In genomic region chr10:112366992-112367391, GRCh38 we compare ENCODE assay signal across 17 cellular contexts. TPM values are rescaled to one million over a fixed set of nuclear protein-coding genes. Genes with fewer than 3 reads are reported as not detected.
DNase-seq lines count a peak whose midpoint lies in the region; ATAC-seq, FAIRE-seq and TF ChIP-seq lines count a peak whose summit lies in the region.
"Had no signal": no experiment of that assay in that cellular context is flagged by ENCODE, and none has a peak within 500 bp of the region (broad histone marks: within the 10 kb centered on the region; RNA-seq: fewer than 3 reads in every experiment).

No MANE protein-coding gene starts in this region.

- H2BK5ac ChIP-seq in H9 (ENCODE audit: insufficient read length, low read length) (no peak overlapping the region), mesenchymal stem cell (ENCODE audit: low read depth, low read length, poor library complexity, severe bottlenecking) (no peak overlapping the region)

- no peak overlapping the region for H3T11ph ChIP-seq in H9 (ENCODE audit: low read length)

- ATAC-seq in K562, result peak; percentile 23; the same call in 2 of the 3 replicates

- H3K27me3 Mint-ChIP-seq in CD14-positive monocyte (ENCODE audit: low read depth in 3 of 3) (peaks cover 0 to 5% (median 4%) of the 10 kb centered on the region in 3 donors), H9 (ENCODE audit: low read depth) (peaks cover 4% of the 10 kb centered on the region)
- H3K27me3 Mint-ChIP-seq: CD4-positive, alpha-beta T cell had no signal

- no peak for TF ChIP-seq RAD21 in K562 (CRISPR knock-in tag; conservative IDR thresholded peaks at IDR 0.05 in 1 of 2, IDR thresholded peaks at IDR 0.05 in 1 of 2)

- no peaks in the 10 kb centered on the region for H3K36me3 Mint-ChIP-seq in CD14-positive monocyte
- H3K36me3 Mint-ChIP-seq in H9 (ENCODE audit: insufficient read depth in 1 of 3, low read depth in 3 of 3), result peaks cover 0 to 3% (median 0%) of the 10 kb centered on the region in 3 experiments; a peak in 2 of 7 replicates

- H3K9me3 ChIP-seq in H9 (ENCODE audit: control insufficient read depth, low read depth, low read length), result no peaks in the 10 kb centered on the region
- H3K9me3 ChIP-seq in K562 (replicated peaks; ENCODE audit: control insufficient read depth, insufficient read depth, low read depth, low read length), result no peaks in the 10 kb centered on the region
- H3K9me3 ChIP-seq in mesenchymal stem cell (ENCODE audit: control insufficient read depth, low read length), result no peaks in the 10 kb centered on the region

- no peak overlapping the region for H3K56ac ChIP-seq in H9 (ENCODE audit: insufficient read length, low read depth, low read length)

- in situ Hi-C loops in K562 (cut with MboI), result no loop called here

- no peak overlapping the region for H4K91ac ChIP-seq in H9 (ENCODE audit: insufficient read length, low read depth, low read length)
- no peak overlapping the region for H4K91ac ChIP-seq in mesenchymal stem cell (ENCODE audit: low read length)

- H3K4ac ChIP-seq in H9 (ENCODE audit: low read depth, low read length), result no peak overlapping the region
- H3K4ac ChIP-seq in mesenchymal stem cell (ENCODE audit: low read depth in 1 of 2, low read length in 2 of 2), result no peak overlapping the region

- H2BK120ac ChIP-seq in H9 (ENCODE audit: low read depth, low read length, poor library complexity, severe bottlenecking) (no peak overlapping the region), mesenchymal stem cell (ENCODE audit: low read depth, low read length) (no peak overlapping the region)

- no peaks in the 10 kb centered on the region for H3K36me3 ChIP-seq in K562 (ENCODE audit: control insufficient read depth, insufficient read depth, low read length)
- H3K36me3 ChIP-seq in mesenchymal stem cell (ENCODE audit: control insufficient read depth in 1 of 2, insufficient read depth in 2 of 2, low read depth in 1 of 2, low read length in 2 of 2), result no peaks in the 10 kb centered on the region
- H3K36me3 ChIP-seq: BLaER1 treated with 17β-estradiol and CSF1 and Interleukin-3, amounts not matched to agents 10 nM and 100 nM had no signal

- H3K14ac ChIP-seq in H9 (ENCODE audit: insufficient read depth, low read length) (no peak overlapping the region), mesenchymal stem cell (ENCODE audit: low read length in 2 of 2) (no peak overlapping the region)

- no peak overlapping the region for H2AFZ ChIP-seq in H9 (ENCODE audit: low read length)
- H2AFZ ChIP-seq in K562 (ENCODE audit: low read depth, low read length), result no peak overlapping the region
- H2AFZ ChIP-seq in mesenchymal stem cell (ENCODE audit: low read depth, low read length), result no peak overlapping the region

- no peak for TF ChIP-seq EP300 in K562 (IDR thresholded peaks at IDR 0.05; ENCODE audit: low read length)

- TF ChIP-seq CTCF in CD14-positive monocyte (IDR thresholded peaks at IDR 0.05) (no peak), H9 (conservative IDR thresholded peaks at IDR 0.05) (no peak), K562 (IDR thresholded peaks at IDR 0.05 in 2 of 3, conservative IDR thresholded peaks at IDR 0.05 in 1 of 3; ENCODE audit: insufficient read depth in 2 of 3, low read depth in 1 of 3, low read length in 3 of 3) (no peak)

- no peaks in the 10 kb centered on the region for H4K20me1 ChIP-seq in H9 (ENCODE audit: control insufficient read depth, insufficient read depth, insufficient read length)
- H4K20me1 ChIP-seq in K562 (replicated peaks; ENCODE audit: control insufficient read depth, insufficient read depth, low read length), result no peaks in the 10 kb centered on the region
- H4K20me1 ChIP-seq: BLaER1 treated with 17β-estradiol and CSF1 and Interleukin-3, amounts not matched to agents 10 nM and 100 nM had no signal

- H3K23ac ChIP-seq in H9 (ENCODE audit: insufficient read length, low read depth, low read length) (no peak overlapping the region), mesenchymal stem cell (ENCODE audit: low read length in 2 of 2) (no peak overlapping the region)

- H3K4me3 Mint-ChIP-seq in CD14-positive monocyte (no peak overlapping the region), H9 (no peak overlapping the region)
- H3K4me3 Mint-ChIP-seq: CD4-positive, alpha-beta T cell had no signal

- H2BK15ac ChIP-seq in H9 (ENCODE audit: low read depth, low read length), result no peak overlapping the region
- no peak overlapping the region for H2BK15ac ChIP-seq in mesenchymal stem cell (ENCODE audit: low read depth, poor library complexity, severe bottlenecking)

- H3K18ac ChIP-seq in H9 (ENCODE audit: insufficient read length, low read depth, low read length), result no peak overlapping the region
- H3K18ac ChIP-seq in mesenchymal stem cell (ENCODE audit: low read depth in 1 of 2, low read length in 2 of 2), result no peak overlapping the region

- H2BK20ac ChIP-seq in H9 (ENCODE audit: low read depth, low read length, poor library complexity, severe bottlenecking), result no peak overlapping the region

- H3K79me1 ChIP-seq in H9 (ENCODE audit: insufficient read depth, low read depth, low read length, poor library complexity, severe bottlenecking) (no peaks in the 10 kb centered on the region), mesenchymal stem cell (replicated peaks; ENCODE audit: low read length, poor library complexity, severe bottlenecking) (no peaks in the 10 kb centered on the region)

- POLR2A ChIA-PET in K562 (lab: Yijun Ruan, JAX), result interaction anchor here (0.6 kb wide), 1 partner anchor 8 kb away, joined by 4 read pairs; no protein-coding TSS in a partner anchor

- no peaks in the 10 kb centered on the region for H3K9me1 ChIP-seq in K562 (ENCODE audit: control insufficient read depth, insufficient read depth, low read length)

- H3K27me3 ChIP-seq in H9 (ENCODE audit: insufficient read depth, low read length) (0 out of 2 replicates have a peak, but pooled peaks cover 2% of the 10 kb centered on the region), K562 (ENCODE audit: control insufficient read depth in 2 of 2, insufficient read depth in 2 of 2, low read length in 2 of 2) (peaks cover 0 to 7% of the 10 kb centered on the region in 2 experiments; a peak in 2 of 5 replicates), mesenchymal stem cell (ENCODE audit: control insufficient read depth in 1 of 2, insufficient read depth in 1 of 2, low read length in 2 of 2) (no peaks in the 10 kb centered on the region)
- H3K27me3 ChIP-seq: BLaER1 treated with 17β-estradiol and CSF1 and Interleukin-3, amounts not matched to agents 10 nM and 100 nM had no signal

- H3K9ac ChIP-seq in H9 (ENCODE audit: extremely low read depth, insufficient read length, low read length) (no peak overlapping the region), K562 (ENCODE audit: insufficient read depth in 1 of 2, low read depth in 2 of 2, low read length in 2 of 2) (no peak overlapping the region), mesenchymal stem cell (ENCODE audit: low read length) (no peak overlapping the region)
- H3K9ac ChIP-seq: BLaER1 treated with 17β-estradiol and CSF1 and Interleukin-3, amounts not matched to agents 10 nM and 100 nM had no signal

- H3K79me2 ChIP-seq in H9 (ENCODE audit: insufficient read depth, low read length) (no peaks in the 10 kb centered on the region), K562 (ENCODE audit: control insufficient read depth, insufficient read depth, low read length) (no peaks in the 10 kb centered on the region)

- no peak overlapping the region for H3K27ac Mint-ChIP-seq in CD14-positive monocyte
- H3K27ac Mint-ChIP-seq in H9, result no peak overlapping the region
- H3K27ac Mint-ChIP-seq: CD4-positive, alpha-beta T cell had no signal

- H2BK12ac ChIP-seq in H9 (ENCODE audit: insufficient read length, low read depth, low read length), result no peak overlapping the region
- no peak overlapping the region for H2BK12ac ChIP-seq in mesenchymal stem cell (ENCODE audit: low read length in 2 of 2)

- intact Hi-C loops in CD14-positive monocyte (cut with micrococcal nuclease), result no loop called here
- intact Hi-C loops in K562 (cut with micrococcal nuclease), result no loop called here

- H2AK5ac ChIP-seq in H9 (ENCODE audit: insufficient read length, low read length), result no peak overlapping the region
- no peak overlapping the region for H2AK5ac ChIP-seq in mesenchymal stem cell (ENCODE audit: low read length, severe bottlenecking)

- no peak overlapping the region for H3K4me3 ChIP-seq in K562
- no peak overlapping the region for H3K4me3 ChIP-seq in mesenchymal stem cell (ENCODE audit: insufficient read depth in 1 of 2, low read depth in 1 of 2, low read length in 2 of 2)
- H3K4me3 ChIP-seq: BLaER1 treated with 17β-estradiol and CSF1 and Interleukin-3, amounts not matched to agents 10 nM and 100 nM had no signal

- CTCF ChIA-PET in K562 (lab: Yijun Ruan, JAX; ENCODE audit: low intra/inter-chr PET ratio), result no interaction called here

- DNase-seq in CD14-positive monocyte (ENCODE audit: low spot score), result peak; percentile 14
- DNase-seq in H9, result peak; percentile 5
- DNase-seq in K562 (ENCODE audit: extremely low read depth in 1 of 4, low spot score in 3 of 4), result no peak
- DNase-seq in mesenchymal stem cell, result peak; percentile 44
- DNase-seq in epidermal melanocyte (ENCODE audit: insufficient read length, low spot score), result no peak
- no peak for DNase-seq in OCI-M1 (lab: John Stamatoyannopoulos, UW)
- no peak for DNase-seq in EL
- DNase-seq in NCI-H1105 (lab: John Stamatoyannopoulos, UW), result no peak
- DNase-seq: ACHN; CD4-positive, alpha-beta T cell; DMS79; GDM1; KBM-7 had no signal

- H3K4me1 Mint-ChIP-seq in CD14-positive monocyte (no peaks in the 10 kb centered on the region), H9 (no peaks in the 10 kb centered on the region)

- H4K5ac ChIP-seq in H9 (ENCODE audit: insufficient read length, low read depth, low read length), result no peak overlapping the region

- TF ChIP-seq POLR2A in K562 (conservative IDR thresholded peaks at IDR 0.05), result no peak

- no TSS peak for BruUV-seq in K562 (replicated peaks; lab: Mats Ljungman, UMichigan)

- H3K9me3 Mint-ChIP-seq in CD14-positive monocyte (peaks cover 2 to 11% (median 8%) of the 10 kb centered on the region in 7 donors), H9 (peaks cover 4 to 5% of the 10 kb centered on the region in 2 experiments; a peak in 3 of 5 replicates)
- H3K9me3 Mint-ChIP-seq: CD4-positive, alpha-beta T cell had no signal

- H4K8ac ChIP-seq in H9 (replicated peaks; ENCODE audit: insufficient read length, low read depth, low read length) (no peak overlapping the region), mesenchymal stem cell (ENCODE audit: low read length) (no peak overlapping the region)

- no peak overlapping the region for H3K27ac ChIP-seq in H9 (ENCODE audit: insufficient read length, low read depth, low read length)
- H3K27ac ChIP-seq in K562 (ENCODE audit: extremely low read depth, low read depth, low read length), result no peak overlapping the region
- H3K27ac ChIP-seq in mesenchymal stem cell (ENCODE audit: low read length, poor library complexity, severe bottlenecking), result no peak overlapping the region
- H3K27ac ChIP-seq: BLaER1 treated with 17β-estradiol and CSF1 and Interleukin-3, amounts not matched to agents 10 nM and 100 nM had no signal

- H3K4me2 ChIP-seq in H9 (ENCODE audit: insufficient read depth, insufficient read length, low read length) (no peak overlapping the region), K562 (ENCODE audit: insufficient read depth, low read length) (no peak overlapping the region; the same call in 1 of the 2 replicates), mesenchymal stem cell (ENCODE audit: low read length, poor library complexity, severe bottlenecking) (no peak overlapping the region)
- H3K4me2 ChIP-seq: BLaER1 treated with 17β-estradiol and CSF1 and Interleukin-3, amounts not matched to agents 10 nM and 100 nM had no signal

- no CpG with 5 or more reads among the region's 3 CpGs for WGBS in H9 (ENCODE audit: extremely low coverage, insufficient read length, low lambda C conversion rate)
- WGBS in K562 (ENCODE audit: insufficient coverage, low coverage, missing lambda C conversion rate), result 0% methylated on average over 3 of the region's 3 CpGs
- WGBS in mesenchymal stem cell, result 73% methylated on average over 3 of the region's 3 CpGs

- no peaks in the 10 kb centered on the region for H3K4me1 ChIP-seq in H9 (ENCODE audit: insufficient read depth, low read length)
- no peaks in the 10 kb centered on the region; a peak in 2 of 5 replicates for H3K4me1 ChIP-seq in K562 (replicated peaks in 1 of 2; ENCODE audit: control insufficient read depth in 2 of 2, insufficient read depth in 2 of 2, low read length in 2 of 2)
- no peaks in the 10 kb centered on the region for H3K4me1 ChIP-seq in mesenchymal stem cell (ENCODE audit: control insufficient read depth, insufficient read depth, low read depth, low read length)
- H3K4me1 ChIP-seq: BLaER1 treated with 17β-estradiol and CSF1 and Interleukin-3, amounts not matched to agents 10 nM and 100 nM had no signal

- FAIRE-seq in K562 (lab: Jason Lieb, UNC), result no peak
- FAIRE-seq: GM12892, H1, HTR-8/SVneo had no signal

- H3K23me2 ChIP-seq in H9 (ENCODE audit: insufficient read length, low read depth, low read length, poor library complexity, severe bottlenecking), result no peaks in the 10 kb centered on the region

RNA-seq across cellular contexts. Expression of gene ACSL5, which starts 6.9 kb away (rescaled TPM):
- 10 to 100 TPM; 37.5 to 44.4 TPM for polyA plus RNA-seq in CD14-positive monocyte
- not detected in 2 replicates for total RNA-seq in H9 (2021)
- 0.25 and 1.2 TPM in 2 replicates for total RNA-seq in K562 (2011; cell fraction: chromatin; rRNA removed; ENCODE audit: low replicate concordance)
- total RNA-seq in K562 (2011; cell fraction: nucleolus; rRNA removed), result 0.26 and 1.2 TPM in 2 replicates
- 0.81 and 0.92 TPM in 2 replicates for total RNA-seq in K562 (2011; cell fraction: nucleoplasm; rRNA removed)
- total RNA-seq in K562 (2014; rRNA removed), result 0.45 and 0.54 TPM in 2 replicates
- total RNA-seq in K562 (2014; rRNA removed; fragmentation: Illumina TruSeq; extraction: Trizol), result 0.45 and 0.65 TPM in 2 replicates
- 1.2 and 1.4 TPM in 2 replicates for total RNA-seq in K562 (2015; rRNA removed; fragmentation: Illumina TruSeq; extraction: Trizol)
- 0.47 and 0.51 TPM in 2 replicates for total RNA-seq in K562 (2021)
- 0.82 and 1.4 TPM in 2 replicates for polyA plus RNA-seq in K562 (2011; rRNA removed)
- polyA plus RNA-seq in K562 (2011; cell fraction: cytosol; rRNA removed), result 0.39 and 1.0 TPM in 2 replicates
- polyA plus RNA-seq in K562 (2011; cell fraction: nucleus; rRNA removed), result 1.4 and 2.2 TPM in 2 replicates
- polyA plus RNA-seq in K562 (2012), result 0.51 and 1.1 TPM in 2 replicates
- polyA plus RNA-seq in K562 (2014; fragmentation: Illumina TruSeq; extraction: Trizol), result 0.78 and 0.83 TPM in 2 replicates
- polyA plus RNA-seq in K562 (2014; fragmentation: Nextera tagmentation; extraction: Ambion mirVana), result under 1 TPM; 0.53 to 0.55 TPM
- 0.19 and 0.51 TPM in 2 replicates for polyA plus RNA-seq in K562 (2014; rRNA removed)
- polyA minus RNA-seq in K562 (2011; rRNA and poly(A)+ RNA removed), result 1.2 and 2.4 TPM in 2 replicates
- 1.6 TPM in 1 of 2 replicates, not detected in the other for polyA minus RNA-seq in K562 (2011; cell fraction: cytosol; rRNA and poly(A)+ RNA removed)
- polyA minus RNA-seq in K562 (2011; cell fraction: nucleus; rRNA and poly(A)+ RNA removed), result 0.40 and 0.56 TPM in 2 replicates
- polyA plus RNA-seq in mesenchymal stem cell (2013, experiment 1 of 2), result 1.1 TPM
- polyA plus RNA-seq in mesenchymal stem cell (2013, experiment 2 of 2), result 1.0 TPM
- total RNA-seq: H1 had no signal
- polyA plus RNA-seq: H1 had no signal

Comparison
In these comparisons a context has a peak if more than half of its experiments do, and no peak if none do; other contexts are left out.
1. DNase-seq: peak in CD14-positive monocyte (single experiment), H9 (single experiment) and mesenchymal stem cell (single experiment); none in K562 (0 of 4), epidermal melanocyte (single experiment), OCI-M1 (single experiment), EL (single experiment) and NCI-H1105 (single experiment).